11 cellular contexts compared by ENCODE assay signal in genomic region chr6:164124473-164124872, GRCh38.
"Had no signal": no experiment of that assay in that cellular context is flagged by ENCODE, and none has a peak within 500 bp of the region (broad histone marks: within the 10 kb centered on the region; RNA-seq: fewer than 3 reads in every experiment).

No MANE protein-coding gene starts in this region.

- H3K9me3 ChIP-seq: HAP-1 had no signal

- H3K27me3 Mint-ChIP-seq: IgD-negative memory B cell had no signal

- H3K4me1 ChIP-seq: HAP-1 had no signal

- H3K27ac ChIP-seq: GM23248, HL-60, KMS-11 had no signal

- H3K27ac Mint-ChIP-seq: HFFc6 had no signal

- H3K4me1 Mint-ChIP-seq: IgD-negative memory B cell had no signal

- H3K4me3 ChIP-seq: GM23248, HAP-1 had no signal

- ATAC-seq: HCT116, HepG2 had no signal

- H3K4me3 Mint-ChIP-seq: HFFc6 had no signal

- H3K36me3 ChIP-seq: HAP-1 had no signal

- DNase-seq: GM23248, GOT3, H7, HFFc6, KBM-7 had no signal
